ENCODE assay signal across 11 cellular contexts in the genomic region with DNA sequence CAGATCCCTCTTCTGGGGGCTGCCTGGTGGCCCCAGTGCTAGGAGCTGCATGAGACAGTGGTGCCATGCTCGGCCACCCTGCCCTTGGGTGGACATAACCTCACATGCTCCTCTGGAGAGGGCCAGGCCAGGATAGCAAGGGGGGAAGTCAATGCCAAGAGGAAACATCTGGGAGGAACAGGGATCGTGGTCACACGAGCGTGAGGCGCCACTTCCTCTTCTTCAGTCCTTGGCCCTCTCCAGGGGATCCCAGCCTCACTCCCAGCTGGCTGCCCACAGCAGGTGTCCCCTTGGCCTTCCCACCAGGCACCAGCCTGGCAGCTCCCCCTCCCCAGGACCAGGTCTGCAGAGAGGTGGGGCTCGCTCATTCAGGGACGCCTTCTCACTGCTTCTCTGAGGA. TPM values are rescaled to one million over a fixed set of nuclear protein-coding genes. Genes with fewer than 3 reads are reported as not detected.
A peak's percentile ranks its signal among the peaks of the same experiment; 100 is the strongest.
DNase-seq lines count a peak whose midpoint lies in the region; ATAC-seq, FAIRE-seq and TF ChIP-seq lines count a peak whose summit lies in the region.
"Had no signal": no experiment of that assay in that cellular context is flagged by ENCODE, and none has a peak within 500 bp of the region (broad histone marks: within the 10 kb centered on the region; RNA-seq: fewer than 3 reads in every experiment).

No MANE protein-coding gene starts in this region.

- DNase-seq in GM19239 (ENCODE audit: insufficient read length, low spot score) (no peak), T-cell (no peak), left ventricle myocardium superior (peak; percentile 74), stomach (no peak)
- DNase-seq in stimulated activated CD4-positive, alpha-beta T cell treated with anti-CD3 and anti-CD28 coated beads, Interleukin-4, amount 100 ng/mL, for 1 hour: no peak
- DNase-seq in activated CD4-positive, CD25-positive, alpha-beta regulatory T cell (lab: John Stamatoyannopoulos, UW): no peak
- no peak for DNase-seq in activated CD4-positive, alpha-beta T cell treated with anti-CD3 and anti-CD28 coated beads, Interleukin-2, amount 10 ng/mL, durations not matched to agents 24 days and 14 days
- DNase-seq: activated T-cell treated with anti-CD3 and anti-CD28 coated beads for 4 hours; central memory CD4-positive, alpha-beta T cell; nephron progenitor cell had no signal

- no peak for TF ChIP-seq EP300 in stomach (IDR thresholded peaks at IDR 0.05)

- peak overlapping the region; percentile 14 to 84 (median 20) for H3K27ac ChIP-seq in stomach

- no peak overlapping the region for H3K4me3 Mint-ChIP-seq in T-cell
- no peak overlapping the region for H3K4me3 Mint-ChIP-seq in activated CD4-positive, alpha-beta T cell treated with anti-CD3 and anti-CD28 coated beads, Interleukin-2, amount 10 ng/mL, durations not matched to agents 24 days and 14 days
- H3K4me3 Mint-ChIP-seq: nephron progenitor cell had no signal

- H3K27me3 Mint-ChIP-seq in T-cell: no peaks in the 10 kb centered on the region
- H3K27me3 Mint-ChIP-seq in activated CD4-positive, alpha-beta T cell treated with anti-CD3 and anti-CD28 coated beads, Interleukin-2, amount 10 ng/mL, durations not matched to agents 24 days and 14 days: no peaks in the 10 kb centered on the region

- no peak for TF ChIP-seq POLR2A in stomach (IDR thresholded peaks at IDR 0.05)

- peaks cover 30 to 82% (median 56%) of the 10 kb centered on the region in 4 donors for H3K4me1 ChIP-seq in stomach

- H3K9me3 Mint-ChIP-seq in T-cell: no peaks in the 10 kb centered on the region
- H3K9me3 Mint-ChIP-seq in activated CD4-positive, alpha-beta T cell treated with anti-CD3 and anti-CD28 coated beads, Interleukin-2, amount 10 ng/mL, durations not matched to agents 24 days and 14 days: no peaks in the 10 kb centered on the region

- ATAC-seq in T-cell (replicated peaks in 1 of 4) (no peak), left ventricle myocardium superior (peak; percentile 75), GM21576 (IDR thresholded peaks at IDR 0.05; ENCODE audit: unreplicated experiment) (no peak)

- H3K36me3 Mint-ChIP-seq in T-cell: peaks cover 17% of the 10 kb centered on the region
- peaks cover 21% of the 10 kb centered on the region for H3K36me3 Mint-ChIP-seq in activated CD4-positive, alpha-beta T cell treated with anti-CD3 and anti-CD28 coated beads, Interleukin-2, amount 10 ng/mL, durations not matched to agents 24 days and 14 days (ENCODE audit: low read depth)

- CTCF ChIA-PET in T-cell (lab: Charles Lee): no interaction called here

- H3K27ac Mint-ChIP-seq in T-cell: peak overlapping the region; percentile 94 to 96
- H3K27ac Mint-ChIP-seq in activated CD4-positive, alpha-beta T cell treated with anti-CD3 and anti-CD28 coated beads, Interleukin-2, amount 10 ng/mL, durations not matched to agents 24 days and 14 days: no peak overlapping the region
- H3K27ac Mint-ChIP-seq: nephron progenitor cell had no signal

- H3K4me1 Mint-ChIP-seq in T-cell: peaks cover 82 to 92% (median 86%) of the 10 kb centered on the region in 3 donors
- H3K4me1 Mint-ChIP-seq in activated CD4-positive, alpha-beta T cell treated with anti-CD3 and anti-CD28 coated beads, Interleukin-2, amount 10 ng/mL, durations not matched to agents 24 days and 14 days: peaks cover 46% of the 10 kb centered on the region

- POLR2A ChIA-PET in T-cell (lab: Charles Lee): interaction anchor here in 1 of 2 donors (0.6 kb wide), 1 partner anchor 22 kb away, joined by 3 read pairs; no protein-coding TSS in a partner anchor

- intact Hi-C loops in left ventricle myocardium superior (cut with micrococcal nuclease): no loop called here
- intact Hi-C loops in stomach (cut with DNase I; ENCODE audit: low total_unique reads): no loop called here
- intact Hi-C loops in activated CD4-positive, alpha-beta T cell treated with anti-CD3 and anti-CD28 coated beads, Interleukin-2, amount 10 ng/mL, durations not matched to agents 24 days and 14 days (cut with micrococcal nuclease): no loop called here

- no peak for TF ChIP-seq CTCF in stomach (IDR thresholded peaks at IDR 0.05)

- peak; percentile 8 for FAIRE-seq in GM19239 (lab: Jason Lieb, UNC)

- 60 to 85% (median 73%) methylated on average over 3 to 7 of the region's 7 CpGs for WGBS in stomach, 5 donors

- H3K4me3 ChIP-seq in stomach: no peak overlapping the region

- H3K9me3 ChIP-seq in stomach: no peaks in the 10 kb centered on the region

- H3K36me3 ChIP-seq in stomach: peaks cover 0 to 25% (median 12%) of the 10 kb centered on the region in 4 donors

- H3K27me3 ChIP-seq in stomach: no peaks in the 10 kb centered on the region

RNA-seq across cellular contexts. Expression of a gene that starts 28.6 kb away (rescaled TPM):
- total RNA-seq in T-cell: 10 to 100 TPM; 44.2 to 73.8 (median 62.3) TPM
- total RNA-seq in left ventricle myocardium superior: 40.4 TPM
- 10 to 100 TPM; 33.5 to 72.4 (median 40.8) TPM for total RNA-seq in stomach
- polyA plus RNA-seq in stomach: 10 to 100 TPM; 19.5 to 42.5 (median 40.0) TPM
- 47.2 and 47.3 TPM in 2 replicates for total RNA-seq in activated CD4-positive, alpha-beta T cell treated with anti-CD3 and anti-CD28 coated beads, Interleukin-2, amount 10 ng/mL, durations not matched to agents 24 days and 14 days
